Comparison of ENCODE assay signal across 18 cellular contexts in genomic region chr7:19111474-19112143, GRCh38. TPM values are rescaled to one million over a fixed set of nuclear protein-coding genes. Genes with fewer than 3 reads are reported as not detected.
DNase-seq lines count a peak whose midpoint lies in the region; ATAC-seq and TF ChIP-seq lines count a peak whose summit lies in the region.
"Had no signal": no experiment of that assay in that cellular context is flagged by ENCODE, and none has a peak within 500 bp of the region (broad histone marks: within the 10 kb centered on the region; RNA-seq: fewer than 3 reads in every experiment).

No MANE protein-coding gene starts in this region.

- H3K4me3 ChIP-seq in ACC112 (ENCODE audit: low read depth, low read length) (peak overlapping the region; percentile 96; the same call in 1 of the 2 replicates), esophagus squamous epithelium (peak overlapping the region in 3 of 4 donors; percentile 59 to 77 (median 61)), neural cell (ENCODE audit: low read length) (no peak overlapping the region), coronary artery (no peak overlapping the region)

- H3T11ph ChIP-seq in H9 (ENCODE audit: low read length) = no peak overlapping the region

- H4K5ac ChIP-seq in H9 (ENCODE audit: insufficient read length, low read depth, low read length) = no peak overlapping the region

- H3K79me2 ChIP-seq in ACC112 (ENCODE audit: control insufficient read depth, insufficient read depth, low read length, unreplicated experiment) (peaks cover 44% of the 10 kb centered on the region), H9 (ENCODE audit: insufficient read depth, low read length) (no peaks in the 10 kb centered on the region), neural cell (replicated peaks; ENCODE audit: insufficient read depth, low read length) (no peaks in the 10 kb centered on the region)

- peaks cover 46 to 63% of the 10 kb centered on the region in 2 experiments for H3K4me1 Mint-ChIP-seq in H9

- no peak overlapping the region for H4K91ac ChIP-seq in H9 (ENCODE audit: insufficient read length, low read depth, low read length)

- no peaks in the 10 kb centered on the region for H3F3A ChIP-seq in neural cell (ENCODE audit: insufficient read depth, low read length, poor library complexity, severe bottlenecking)

- H3K9ac ChIP-seq in H9 (ENCODE audit: extremely low read depth, insufficient read length, low read length) (no peak overlapping the region), neural cell (ENCODE audit: low read length) (no peak overlapping the region)

- intact Hi-C loops in esophagus squamous epithelium (cut with DNase I) = no loop called here

- no peak overlapping the region for H3K14ac ChIP-seq in H9 (ENCODE audit: insufficient read depth, low read length)

- H4K20me1 ChIP-seq in H9 (ENCODE audit: control insufficient read depth, insufficient read depth, insufficient read length) (no peaks in the 10 kb centered on the region), neural cell (ENCODE audit: insufficient read depth) (no peaks in the 10 kb centered on the region)

- H2AFZ ChIP-seq in ACC112 (ENCODE audit: low read length, unreplicated experiment) (no peak overlapping the region), H9 (ENCODE audit: low read length) (no peak overlapping the region), neural cell (ENCODE audit: low read depth, low read length) (no peak overlapping the region)

- H3K79me1 ChIP-seq in H9 (ENCODE audit: insufficient read depth, low read depth, low read length, poor library complexity, severe bottlenecking) = no peaks in the 10 kb centered on the region

- H3K9me3 ChIP-seq in H9 (ENCODE audit: control insufficient read depth, low read depth, low read length) = no peaks in the 10 kb centered on the region
- H3K9me3 ChIP-seq in esophagus squamous epithelium = no peaks in the 10 kb centered on the region
- H3K9me3 ChIP-seq in neural cell (ENCODE audit: low read length) = no peaks in the 10 kb centered on the region
- H3K9me3 ChIP-seq: Caco-2, MG63 had no signal

- no peak for DNase-seq in H9
- DNase-seq in esophagus squamous epithelium (lab: John Stamatoyannopoulos, UW) = no peak
- no peak for DNase-seq in NCI-H748 (lab: John Stamatoyannopoulos, UW; ENCODE audit: unreplicated experiment)
- DNase-seq in coronary artery (ENCODE audit: low spot score) = no peak
- no peak for DNase-seq in NCI-H82 (lab: John Stamatoyannopoulos, UW)
- DNase-seq: activated naive CD4-positive, alpha-beta T cell treated with anti-CD3 and anti-CD28 coated beads for 36 hours; Caco-2; effector CD8-positive, alpha-beta T cell; kidney; NCI-H2029; NCI-H748 treated with DMSO at 0.1 percent for 48 hours had no signal

- TF ChIP-seq CTCF in H9 (conservative IDR thresholded peaks at IDR 0.05) (no peak), esophagus squamous epithelium (IDR thresholded peaks at IDR 0.05) (no peak), neural cell (IDR thresholded peaks at IDR 0.05; ENCODE audit: poor library complexity, severe bottlenecking) (no peak), coronary artery (IDR thresholded peaks at IDR 0.05) (no peak)

- no peak overlapping the region for H2BK15ac ChIP-seq in H9 (ENCODE audit: low read depth, low read length)

- H3K9me3 Mint-ChIP-seq in H9 = peaks cover 0 to 2% of the 10 kb centered on the region in 2 experiments; a peak in 1 of 5 replicates

- H3K27ac ChIP-seq in ACC112 (ENCODE audit: low read depth, low read length) = no peak overlapping the region
- H3K27ac ChIP-seq in H9 (ENCODE audit: insufficient read length, low read depth, low read length) = no peak overlapping the region
- H3K27ac ChIP-seq in esophagus squamous epithelium = peak overlapping the region; percentile 73 to 91 (median 84)
- no peak overlapping the region for H3K27ac ChIP-seq in neural cell (ENCODE audit: low read length)
- no peak overlapping the region for H3K27ac ChIP-seq in coronary artery

- H3K36me3 ChIP-seq in ACC112 (ENCODE audit: insufficient read depth, low read length) = 0 out of 2 replicates have a peak, but pooled peaks cover 11% of the 10 kb centered on the region
- H3K36me3 ChIP-seq in esophagus squamous epithelium = no peaks in the 10 kb centered on the region
- H3K36me3 ChIP-seq in neural cell (ENCODE audit: insufficient read depth, low read length) = no peaks in the 10 kb centered on the region
- H3K36me3 ChIP-seq: MG63 had no signal

- H3K27ac Mint-ChIP-seq in H9 = no peak overlapping the region
- H3K27ac Mint-ChIP-seq: activated naive CD4-positive, alpha-beta T cell treated with anti-CD3 and anti-CD28 coated beads for 36 hours had no signal

- no peak overlapping the region for H4K8ac ChIP-seq in H9 (replicated peaks; ENCODE audit: insufficient read length, low read depth, low read length)

- H3K9me2 ChIP-seq in neural cell (ENCODE audit: insufficient read depth, low read length) = no peaks in the 10 kb centered on the region

- WGBS in H9 (ENCODE audit: extremely low coverage, insufficient read length, low lambda C conversion rate) = no CpG with 5 or more reads among the region's 13 CpGs
- 25% methylated on average over 13 of the region's 13 CpGs for whole genome bisulfite sequencing in esophagus squamous epithelium, 2 donors

- no peak overlapping the region for H2BK20ac ChIP-seq in H9 (ENCODE audit: low read depth, low read length, poor library complexity, severe bottlenecking)

- no peak overlapping the region for H3K23ac ChIP-seq in H9 (ENCODE audit: insufficient read length, low read depth, low read length)

- TF ChIP-seq POLR2A in esophagus squamous epithelium (IDR thresholded peaks at IDR 0.05) = no peak

- H3K4ac ChIP-seq in H9 (ENCODE audit: low read depth, low read length) = no peak overlapping the region

- H3K23me2 ChIP-seq in H9 (ENCODE audit: insufficient read length, low read depth, low read length, poor library complexity, severe bottlenecking) = peaks cover 27% of the 10 kb centered on the region

- no peak for TF ChIP-seq EP300 in neural cell (conservative IDR thresholded peaks at IDR 0.05; ENCODE audit: poor library complexity, severe bottlenecking)

- no peak overlapping the region for H3K56ac ChIP-seq in H9 (ENCODE audit: insufficient read length, low read depth, low read length)

- H2BK12ac ChIP-seq in H9 (ENCODE audit: insufficient read length, low read depth, low read length) = no peak overlapping the region

- TF ChIP-seq RAD21 in neural cell (conservative IDR thresholded peaks at IDR 0.05) = no peak

- peaks cover 11% of the 10 kb centered on the region for H3K4me1 ChIP-seq in ACC112 (ENCODE audit: control insufficient read depth, insufficient read depth, low read length, unreplicated experiment)
- peaks cover 7% of the 10 kb centered on the region; the same call in 1 of the 2 replicates for H3K4me1 ChIP-seq in H9 (ENCODE audit: insufficient read depth, low read length)
- H3K4me1 ChIP-seq in esophagus squamous epithelium = peaks cover 0 to 33% (median 17%) of the 10 kb centered on the region in 3 donors
- H3K4me1 ChIP-seq: Caco-2 had no signal

- no peak overlapping the region for H3K18ac ChIP-seq in H9 (ENCODE audit: insufficient read length, low read depth, low read length)

- no peaks in the 10 kb centered on the region for H3K27me3 ChIP-seq in ACC112 (ENCODE audit: insufficient read depth, low read length)
- H3K27me3 ChIP-seq in H9 (ENCODE audit: insufficient read depth, low read length) = peaks cover 80% of the 10 kb centered on the region
- H3K27me3 ChIP-seq in esophagus squamous epithelium = peaks cover 5 to 100% (median 32%) of the 10 kb centered on the region in 4 donors
- H3K27me3 ChIP-seq in neural cell (ENCODE audit: insufficient read depth, low read depth, low read length) = peaks cover 100% of the 10 kb centered on the region

- no peak overlapping the region for H2BK5ac ChIP-seq in H9 (ENCODE audit: insufficient read length, low read length)

- H3K4me3 Mint-ChIP-seq in H9 = peak overlapping the region in 1 of 2 experiments; percentile 65; a peak in 3 of 5 replicates
- H3K4me3 Mint-ChIP-seq: activated naive CD4-positive, alpha-beta T cell treated with anti-CD3 and anti-CD28 coated beads for 36 hours had no signal

- H3K4me2 ChIP-seq in H9 (ENCODE audit: insufficient read depth, insufficient read length, low read length) (peak overlapping the region; percentile 53), neural cell (ENCODE audit: low read length) (no peak overlapping the region)

- no peak for ATAC-seq in HG03442 (IDR thresholded peaks at IDR 0.05; ENCODE audit: unreplicated experiment)
- ATAC-seq: activated CD4-positive, CD25-positive, alpha-beta regulatory T cell treated with anti-CD3 and anti-CD28 coated beads, Interleukin-2, amount 50 U/mL, for 24 hours had no signal

- no peaks in the 10 kb centered on the region for H3K36me3 Mint-ChIP-seq in H9 (ENCODE audit: insufficient read depth in 1 of 3, low read depth in 3 of 3)

- no peak overlapping the region for H2AK5ac ChIP-seq in H9 (ENCODE audit: insufficient read length, low read length)

- no peak overlapping the region for H2BK120ac ChIP-seq in H9 (ENCODE audit: low read depth, low read length, poor library complexity, severe bottlenecking)

- H3K27me3 Mint-ChIP-seq in H9 (ENCODE audit: low read depth) = peaks cover 99% of the 10 kb centered on the region

TF ChIP-seq in neural cell, 6 proteins besides CTCF, POLR2A, EP300 and RAD21:
- TF ChIP-seq POLR2AphosphoS5 (IDR thresholded peaks at IDR 0.05) (peak; percentile 61), SMC3 (conservative IDR thresholded peaks at IDR 0.05; ENCODE audit: poor library complexity) (no peak)

RNA-seq across cellular contexts. Expression of gene TWIST1, which starts 5.8 kb away (rescaled TPM):
- total RNA-seq in H9 (2021) (not detected in 2 replicates), esophagus squamous epithelium (10 to 100 TPM in 1 of 4 donors, 1 to 10 TPM in 2, not detected in 1; 2.5 to 20.0 (median 8.0) TPM)
- polyA plus RNA-seq in neural cell = not detected in 2 replicates
- not detected in 2 replicates for polyA minus RNA-seq in neural cell
- total RNA-seq: activated naive CD4-positive, alpha-beta T cell treated with anti-CD3 and anti-CD28 coated beads for 36 hours; Caco-2 had no signal

RNA-seq across cellular contexts. Expression of gene FERD3L, which starts 33.6 kb away (rescaled TPM):
- total RNA-seq in H9 (2021) = not detected in 2 replicates
- total RNA-seq in esophagus squamous epithelium = not detected
- not detected in 2 replicates for polyA plus RNA-seq in neural cell
- polyA minus RNA-seq in neural cell = not detected in 2 replicates
- total RNA-seq: activated naive CD4-positive, alpha-beta T cell treated with anti-CD3 and anti-CD28 coated beads for 36 hours; Caco-2; kidney; pulmonary artery endothelial cell; T-helper 1 cell treated with Interleukin-12 subunit alpha and Interleukin-12 subunit beta and Interleukin-4 antibody, amounts not matched to agents 30 ng/mL and 1 ng/mL, for 36 hours had no signal

Comparison
In these comparisons a context has a peak if more than half of its experiments do, and no peak if none do; other contexts are left out.
1. H3K27ac ChIP-seq: peak in esophagus squamous epithelium (4 of 4); none in ACC112 (single experiment), H9 (single experiment), neural cell (single experiment) and coronary artery (0 of 2).
2. H3K4me3 ChIP-seq: peak in ACC112 (single experiment) and esophagus squamous epithelium (3 of 4); none in neural cell (single experiment) and coronary artery (single experiment).